ENCODE assay signal across 19 cellular contexts in the genomic region with DNA sequence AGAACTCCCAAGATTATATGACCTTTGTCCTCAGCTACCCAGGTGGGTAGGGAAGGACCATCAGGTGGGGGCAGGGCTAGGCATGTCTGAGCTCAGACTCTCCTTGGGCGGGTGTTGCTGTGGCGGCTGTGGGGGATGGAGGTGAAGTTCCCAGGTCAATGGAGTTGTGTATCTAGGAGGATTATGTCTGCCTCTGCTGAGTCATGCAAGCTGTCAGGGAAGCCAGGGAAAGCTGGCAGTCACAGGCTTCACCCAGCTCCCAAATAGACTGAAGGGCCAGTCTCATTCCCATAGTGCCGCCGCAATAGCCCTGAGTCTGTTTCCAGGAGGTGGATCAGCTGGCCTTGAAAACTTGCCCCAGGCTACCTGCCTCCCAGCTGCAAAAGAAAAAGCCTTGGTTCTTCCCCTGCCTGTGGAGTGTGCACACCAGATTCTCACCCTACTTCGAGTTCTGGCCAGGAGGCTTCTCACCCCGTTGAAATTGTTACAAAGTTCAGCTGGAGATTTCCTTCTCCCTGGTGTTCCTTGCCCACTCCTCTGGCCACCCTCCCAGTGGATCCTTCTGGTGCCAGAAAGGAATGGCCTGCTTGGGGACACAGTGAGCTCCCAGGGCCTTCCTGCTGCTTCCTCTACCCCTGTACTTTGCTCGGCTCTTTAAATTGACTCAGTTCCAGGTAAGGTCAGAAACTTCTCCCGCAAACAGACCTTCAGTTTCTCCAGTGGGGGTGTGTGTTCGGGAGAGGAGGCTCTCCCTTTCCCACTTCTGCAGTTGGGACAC.
DNase-seq lines count a peak whose midpoint lies in the region; FAIRE-seq and TF ChIP-seq lines count a peak whose summit lies in the region.
"Had no signal": no experiment of that assay in that cellular context is flagged by ENCODE, and none has a peak within 500 bp of the region (broad histone marks: within the 10 kb centered on the region; RNA-seq: fewer than 3 reads in every experiment).

No MANE protein-coding gene starts in this region.

- no peak overlapping the region for H2BK15ac ChIP-seq in H1 (ENCODE audit: low read length)
- H2BK15ac ChIP-seq in mesenchymal stem cell (ENCODE audit: low read depth, poor library complexity, severe bottlenecking), result no peak overlapping the region

- H2BK12ac ChIP-seq in H1 (ENCODE audit: low read depth, low read length) (no peak overlapping the region), mesenchymal stem cell (ENCODE audit: low read length in 2 of 2) (no peak overlapping the region)

- H3K4me3 ChIP-seq in H1 (ENCODE audit: extremely low read depth in 1 of 4, insufficient read depth in 2 of 4, low read depth in 3 of 4, low read length in 4 of 4), result no peak overlapping the region
- no peak overlapping the region for H3K4me3 ChIP-seq in mesenchymal stem cell (ENCODE audit: insufficient read depth in 1 of 2, low read depth in 1 of 2, low read length in 2 of 2)
- no peak overlapping the region for H3K4me3 ChIP-seq in esophagus muscularis mucosa
- H3K4me3 ChIP-seq in left ventricle myocardium inferior, result no peak overlapping the region
- H3K4me3 ChIP-seq: HAP-1, thoracic aorta had no signal

- no peaks in the 10 kb centered on the region for H3K23me2 ChIP-seq in H1 (ENCODE audit: low read depth, low read length)

- no peak overlapping the region for H3K56ac ChIP-seq in H1 (replicated peaks; ENCODE audit: insufficient read length, low read depth, low read length)

- no peak overlapping the region for H4K5ac ChIP-seq in H1 (ENCODE audit: insufficient read length, low read depth, low read length)

- no peaks in the 10 kb centered on the region for H3K9me3 ChIP-seq in H1 (ENCODE audit: insufficient read depth in 2 of 2, low read depth in 1 of 2, low read length in 1 of 2)
- no peaks in the 10 kb centered on the region for H3K9me3 ChIP-seq in mesenchymal stem cell (ENCODE audit: control insufficient read depth, low read length)
- H3K9me3 ChIP-seq in esophagus muscularis mucosa, result no peaks in the 10 kb centered on the region
- H3K9me3 ChIP-seq in left ventricle myocardium inferior (replicated peaks), result no peaks in the 10 kb centered on the region
- H3K9me3 ChIP-seq: HAP-1, thoracic aorta had no signal

- H2BK5ac ChIP-seq in H1 (ENCODE audit: low read depth, low read length) (no peak overlapping the region), mesenchymal stem cell (ENCODE audit: low read depth, low read length, poor library complexity, severe bottlenecking) (no peak overlapping the region)

- H3K9ac ChIP-seq in H1 (replicated peaks in 1 of 4; ENCODE audit: extremely low read depth in 1 of 4, low read depth in 3 of 4, low read length in 3 of 4) (no peak overlapping the region), mesenchymal stem cell (ENCODE audit: low read length) (no peak overlapping the region)

- no peak overlapping the region for H3K27ac ChIP-seq in H1 (ENCODE audit: low read depth, low read length)
- no peak overlapping the region for H3K27ac ChIP-seq in mesenchymal stem cell (ENCODE audit: low read length, poor library complexity, severe bottlenecking)
- H3K27ac ChIP-seq in esophagus muscularis mucosa (replicated peaks in 1 of 4), result no peak overlapping the region
- H3K27ac ChIP-seq in left ventricle myocardium inferior (replicated peaks), result no peak overlapping the region
- H3K27ac ChIP-seq: thoracic aorta had no signal

- H3K14ac ChIP-seq in H1 (ENCODE audit: insufficient read length) (no peak overlapping the region), mesenchymal stem cell (ENCODE audit: low read length in 2 of 2) (no peak overlapping the region)

- no peak overlapping the region for H4K91ac ChIP-seq in H1 (replicated peaks; ENCODE audit: insufficient read length, low read length)
- no peak overlapping the region for H4K91ac ChIP-seq in mesenchymal stem cell (ENCODE audit: low read length)

- no peak overlapping the region; the same call in 1 of the 2 replicates for H3K18ac ChIP-seq in H1 (ENCODE audit: extremely low read depth, low read length)
- no peak overlapping the region for H3K18ac ChIP-seq in mesenchymal stem cell (ENCODE audit: low read depth in 1 of 2, low read length in 2 of 2)

- intact Hi-C loops in esophagus muscularis mucosa (cut with DNase I), result no loop called here
- intact Hi-C loops in left ventricle myocardium inferior (cut with micrococcal nuclease), result no loop called here

- H3K79me1 ChIP-seq in H1 (ENCODE audit: low read depth, low read length), result no peaks in the 10 kb centered on the region
- H3K79me1 ChIP-seq in mesenchymal stem cell (replicated peaks; ENCODE audit: low read length, poor library complexity, severe bottlenecking), result no peaks in the 10 kb centered on the region

- H2AFZ ChIP-seq in H1 (ENCODE audit: low read length) (peak overlapping the region; percentile 60; the same call in 1 of the 2 replicates), mesenchymal stem cell (ENCODE audit: low read depth, low read length) (no peak overlapping the region)

- CTCF ChIA-PET in H1 (lab: Charles Lee; ENCODE audit: partially characterized antibody), result interaction anchor here (0.7 to 1.7 kb wide), 3 partner anchors 42 to 122 kb away, joined by 3 read pairs; no protein-coding TSS in a partner anchor

- H3K4me1 ChIP-seq in H1 (replicated peaks in 1 of 4; ENCODE audit: control insufficient read depth in 3 of 4, insufficient read depth in 4 of 4, low read length in 3 of 4) (peaks cover 0 to 2% (median 0%) of the 10 kb centered on the region in 4 experiments; a peak in 1 of 7 replicates), mesenchymal stem cell (ENCODE audit: control insufficient read depth, insufficient read depth, low read depth, low read length) (no peaks in the 10 kb centered on the region), esophagus muscularis mucosa (no peaks in the 10 kb centered on the region), left ventricle myocardium inferior (no peaks in the 10 kb centered on the region)

- H4K8ac ChIP-seq in H1 (ENCODE audit: extremely low read depth, insufficient read depth, low read length), result no peak overlapping the region
- H4K8ac ChIP-seq in mesenchymal stem cell (ENCODE audit: low read length), result no peak overlapping the region

- no peaks in the 10 kb centered on the region for H3K36me3 ChIP-seq in H1 (ENCODE audit: control insufficient read depth in 2 of 4, insufficient read depth in 4 of 4, low read length in 3 of 4)
- no peaks in the 10 kb centered on the region for H3K36me3 ChIP-seq in mesenchymal stem cell (ENCODE audit: control insufficient read depth in 1 of 2, insufficient read depth in 2 of 2, low read depth in 1 of 2, low read length in 2 of 2)
- no peaks in the 10 kb centered on the region for H3K36me3 ChIP-seq in esophagus muscularis mucosa
- no peaks in the 10 kb centered on the region for H3K36me3 ChIP-seq in left ventricle myocardium inferior
- H3K36me3 ChIP-seq: HAP-1, thoracic aorta had no signal

- FAIRE-seq in H1 (lab: Jason Lieb, UNC), result no peak

- TF ChIP-seq EP300 in H1 (IDR thresholded peaks at IDR 0.05; ENCODE audit: borderline replicate concordance in 1 of 2, low read depth in 2 of 2, low read length in 2 of 2) (no peak), esophagus muscularis mucosa (IDR thresholded peaks at IDR 0.05) (no peak)

- POLR2A ChIA-PET in H1 (lab: Charles Lee; ENCODE audit: partially characterized antibody), result no interaction called here

- H3K4ac ChIP-seq in H1 (replicated peaks; ENCODE audit: insufficient read length, low read depth, low read length) (no peak overlapping the region), mesenchymal stem cell (ENCODE audit: low read depth in 1 of 2, low read length in 2 of 2) (no peak overlapping the region)

- H3K4me2 ChIP-seq in H1 (ENCODE audit: insufficient read depth in 1 of 2, low read depth in 2 of 2, low read length in 2 of 2) (no peak overlapping the region), mesenchymal stem cell (ENCODE audit: low read length, poor library complexity, severe bottlenecking) (no peak overlapping the region)

- no peak overlapping the region for H3K23ac ChIP-seq in H1 (ENCODE audit: insufficient read length)
- H3K23ac ChIP-seq in mesenchymal stem cell (ENCODE audit: low read length in 2 of 2), result no peak overlapping the region

- H3K79me2 ChIP-seq in H1 (ENCODE audit: control insufficient read depth in 1 of 2, insufficient read depth in 2 of 2, low read length in 2 of 2), result no peaks in the 10 kb centered on the region

- H2AK5ac ChIP-seq in H1 (ENCODE audit: low read depth, low read length), result no peak overlapping the region
- H2AK5ac ChIP-seq in mesenchymal stem cell (ENCODE audit: low read length, severe bottlenecking), result no peak overlapping the region

- no peak for TF ChIP-seq RAD21 in H1 (IDR thresholded peaks at IDR 0.05 in 1 of 2, conservative IDR thresholded peaks at IDR 0.05 in 1 of 2; ENCODE audit: low read depth in 2 of 2, low read length in 2 of 2)

- TF ChIP-seq CTCF in H1 (IDR thresholded peaks at IDR 0.05; ENCODE audit: control extremely low read depth in 1 of 3, insufficient read depth in 1 of 3, low read depth in 1 of 3, low read length in 3 of 3) (no peak), esophagus muscularis mucosa (IDR thresholded peaks at IDR 0.05) (no peak), left ventricle myocardium inferior (IDR thresholded peaks at IDR 0.05; ENCODE audit: borderline replicate concordance) (no peak)

- H3K27me3 ChIP-seq in H1 (replicated peaks in 1 of 4; ENCODE audit: control insufficient read depth in 3 of 4, extremely low read depth in 1 of 4, insufficient read depth in 3 of 4, low read length in 3 of 4) (no peaks in the 10 kb centered on the region), mesenchymal stem cell (ENCODE audit: control insufficient read depth in 1 of 2, insufficient read depth in 1 of 2, low read length in 2 of 2) (no peaks in the 10 kb centered on the region), esophagus muscularis mucosa (no peaks in the 10 kb centered on the region), left ventricle myocardium inferior (ENCODE audit: low read depth) (no peaks in the 10 kb centered on the region)

- no peak overlapping the region for H2BK20ac ChIP-seq in H1 (ENCODE audit: low read length)

- no peak overlapping the region for H2BK120ac ChIP-seq in H1 (replicated peaks; ENCODE audit: low read depth, low read length)
- H2BK120ac ChIP-seq in mesenchymal stem cell (ENCODE audit: low read depth, low read length), result no peak overlapping the region

- 89% methylated on average over 9 of the region's 9 CpGs; no CpG with 5 or more reads in 1 of the 2 experiments for WGBS in H1 (ENCODE audit: extremely low coverage in 1 of 2, insufficient coverage in 1 of 2, insufficient read length in 1 of 2, insufficient replicate concordance in 2 of 2, low coverage in 1 of 2, low lambda C conversion rate in 2 of 2, missing lambda C conversion rate in 1 of 2), 2 experiments
- WGBS in mesenchymal stem cell, result 87% methylated on average over 9 of the region's 9 CpGs
- 72% methylated on average over 5 of the region's 9 CpGs for WGBS in esophagus muscularis mucosa

- DNase-seq in ELF-1 (ENCODE audit: low read depth, low spot score), result peak; percentile 57
- peak; percentile 26 for DNase-seq in NCI-H82 treated with DMSO at 0.1 percent for 48 hours (lab: John Stamatoyannopoulos, UW; ENCODE audit: unreplicated experiment)
- no peak for DNase-seq in H1 (ENCODE audit: low read depth in 1 of 2, low spot score in 2 of 2)
- DNase-seq in mesenchymal stem cell, result peak; percentile 2
- no peak for DNase-seq in esophagus muscularis mucosa (ENCODE audit: extremely low spot score)
- no peak for DNase-seq in left ventricle myocardium inferior
- DNase-seq in NCI-H1105 treated with DMSO at 0.1 percent for 48 hours (lab: John Stamatoyannopoulos, UW), result no peak
- no peak for DNase-seq in NCI-H2196 treated with DMSO at 0.1 percent for 48 hours (lab: John Stamatoyannopoulos, UW; ENCODE audit: unreplicated experiment)
- DNase-seq: activated CD4-positive, alpha-beta T cell treated with anti-CD3 and anti-CD28 coated beads, Interleukin-2, amount 50 U/mL, for 1 hour; activated naive CD8-positive, alpha-beta T cell treated with anti-CD3 and anti-CD28 coated beads, Interleukin-2, amount 10 ng/mL, durations not matched to agents 7 days and 5 days; activated T-cell treated with anti-CD3 and anti-CD28 coated beads, Interleukin-2, amount 50 U/mL, for 24 hours; AML-193; caudate nucleus; DND-41; NCI-H446; stimulated activated CD4-positive, alpha-beta T cell treated with anti-CD3 and anti-CD28 coated beads, Interleukin-4, amount 100 ng/mL, for 1 hour; stimulated activated CD8-positive, alpha-beta memory T cell treated with anti-CD3 and anti-CD28 coated beads, Interleukin-4, amount 100 ng/mL, for 48 hours had no signal

- no peaks in the 10 kb centered on the region for H4K20me1 ChIP-seq in H1 (replicated peaks in 1 of 2; ENCODE audit: control insufficient read depth in 1 of 2, insufficient read depth in 2 of 2, low read length in 2 of 2)

- TF ChIP-seq POLR2A in H1 (IDR thresholded peaks at IDR 0.05; ENCODE audit: control extremely low read depth in 1 of 2, low read depth in 2 of 2, low read length in 2 of 2) (no peak), esophagus muscularis mucosa (IDR thresholded peaks at IDR 0.05; ENCODE audit: low read depth) (no peak)

Comparison
In these comparisons a context has a peak if more than half of its experiments do, and no peak if none do; other contexts are left out.
1. DNase-seq: peak in ELF-1 (single experiment), NCI-H82 treated with DMSO at 0.1 percent for 48 hours (single experiment) and mesenchymal stem cell (single experiment); none in H1 (0 of 2), esophagus muscularis mucosa (single experiment), left ventricle myocardium inferior (single experiment), NCI-H1105 treated with DMSO at 0.1 percent for 48 hours (single experiment) and NCI-H2196 treated with DMSO at 0.1 percent for 48 hours (single experiment).